ENCODE assay signal across 8 cellular contexts in the genomic region with DNA sequence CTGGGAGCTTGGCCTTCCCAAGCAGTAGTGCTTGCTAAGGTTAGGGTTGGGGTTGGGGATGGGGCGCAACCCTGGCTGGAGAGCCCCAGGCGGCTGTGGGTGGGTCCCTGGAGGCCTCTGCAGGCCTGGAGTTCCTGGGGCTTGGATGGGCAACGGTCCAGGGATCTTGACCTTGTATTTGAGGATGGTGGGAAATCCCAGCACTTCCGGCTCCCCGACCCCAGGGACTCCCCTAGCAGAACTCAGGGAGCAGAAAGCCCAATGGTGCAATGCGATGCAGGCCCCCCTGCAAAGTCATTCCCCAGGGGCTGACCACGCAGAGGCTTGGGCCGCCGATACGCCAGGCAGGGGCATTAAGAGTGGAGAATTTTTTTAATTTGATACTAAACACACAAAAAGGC. TPM values are rescaled to one million over a fixed set of nuclear protein-coding genes. Genes with fewer than 3 reads are reported as not detected.
DNase-seq lines count a peak whose midpoint lies in the region; ATAC-seq, FAIRE-seq and TF ChIP-seq lines count a peak whose summit lies in the region.

No MANE protein-coding gene starts in this region.

- TF ChIP-seq EP300 in stomach (IDR thresholded peaks at IDR 0.05): no peak

- peak overlapping the region; percentile 43 for H3K4me3 ChIP-seq in IMR-90 (ENCODE audit: insufficient read depth, low read depth, low read length)
- peak overlapping the region; percentile 76 for H3K4me3 ChIP-seq in iPS-18c (ENCODE audit: insufficient read depth, low read depth, low read length)
- peak overlapping the region; percentile 58 to 82 (median 68) for H3K4me3 ChIP-seq in stomach
- peak overlapping the region in 1 of 2 donors; percentile 71 for H3K4me3 ChIP-seq in small intestine (ENCODE audit: low read depth in 1 of 2, low read length in 2 of 2)

- H3K23ac ChIP-seq in IMR-90 (ENCODE audit: low read depth, low read length): peak overlapping the region; percentile 80

- no peaks in the 10 kb centered on the region for H4K20me1 ChIP-seq in IMR-90 (ENCODE audit: insufficient read depth, low read length)

- POLR2A ChIA-PET in IMR-90 (lab: Charles Lee; ENCODE audit: unreplicated experiment): interaction anchor here (2.6 kb wide), 1 partner anchor 61 kb away, joined by 12 read pairs; the partner anchor contains the start of gene COL6A3

- H3K27ac ChIP-seq in IMR-90 (ENCODE audit: insufficient read depth, low read length) (peak overlapping the region; percentile 95), stomach (peak overlapping the region; percentile 89 to 97 (median 92)), small intestine (ENCODE audit: low read depth in 1 of 2, low read length in 1 of 2) (peak overlapping the region in 1 of 2 donors; percentile 91)

- H4K8ac ChIP-seq in IMR-90 (ENCODE audit: low read depth in 2 of 2, low read length in 2 of 2): peak overlapping the region; percentile 84 to 93

- H3K36me3 ChIP-seq in IMR-90 (ENCODE audit: control insufficient read depth, insufficient read depth, low read length): no peaks in the 10 kb centered on the region
- no peaks in the 10 kb centered on the region for H3K36me3 ChIP-seq in stomach
- no peaks in the 10 kb centered on the region for H3K36me3 ChIP-seq in small intestine (ENCODE audit: control insufficient read depth in 2 of 2, insufficient read depth in 2 of 2, low read length in 2 of 2)

- H3K4me2 ChIP-seq in IMR-90 (ENCODE audit: low read depth, low read length): peak overlapping the region; percentile 68

- intact Hi-C loops in IMR-90 (cut with micrococcal nuclease) (loop anchor here (10.0 kb wide), 1 partner anchor 350 kb away; no protein-coding TSS in a partner anchor), stomach (cut with DNase I; ENCODE audit: low total_unique reads) (loop anchor here (5.0 kb wide), 1 partner anchor 98 kb away; no protein-coding TSS in a partner anchor)

- peak overlapping the region; percentile 85 for H2BK5ac ChIP-seq in IMR-90 (ENCODE audit: low read depth, low read length, poor library complexity, severe bottlenecking)

- no CpG with 5 or more reads among the region's 10 CpGs for WGBS in IMR-90 (ENCODE audit: extremely low coverage in 2 of 2, insufficient read length in 1 of 2), 2 experiments
- 54 to 77% (median 72%) methylated on average over 9 to 10 of the region's 10 CpGs for WGBS in stomach, 5 donors
- WGBS in small intestine, 3 donors: 50 to 79% (median 77%) methylated on average over 10 of the region's 10 CpGs

- H3K27me3 ChIP-seq in IMR-90 (ENCODE audit: control insufficient read depth, insufficient read depth, low read length): no peaks in the 10 kb centered on the region
- no peaks in the 10 kb centered on the region for H3K27me3 ChIP-seq in stomach
- H3K27me3 ChIP-seq in small intestine (ENCODE audit: control insufficient read depth in 2 of 2, insufficient read depth in 2 of 2, low read length in 2 of 2): no peaks in the 10 kb centered on the region

- H3K56ac ChIP-seq in IMR-90 (ENCODE audit: extremely low read depth, insufficient read depth, low read length): peak overlapping the region; percentile 65; the same call in 1 of the 2 replicates

- peak overlapping the region; percentile 73 for H2BK20ac ChIP-seq in IMR-90 (ENCODE audit: low read depth, low read length)

- ATAC-seq in IMR-90 (ENCODE audit: low read depth): no peak
- no peak for ATAC-seq in GM19395 (IDR thresholded peaks at IDR 0.05; ENCODE audit: unreplicated experiment)

- H2AFZ ChIP-seq in IMR-90 (replicated peaks; ENCODE audit: low read length, poor library complexity): peak overlapping the region; percentile 91

- peak overlapping the region; percentile 92 for H4K91ac ChIP-seq in IMR-90 (ENCODE audit: insufficient read depth, low read depth, low read length)

- peaks cover 15% of the 10 kb centered on the region for H3K9me1 ChIP-seq in IMR-90 (ENCODE audit: insufficient read depth, low read length)

- TF ChIP-seq CTCF in IMR-90 (conservative IDR thresholded peaks at IDR 0.05; ENCODE audit: low read depth, low read length): no peak
- no peak for TF ChIP-seq CTCF in stomach (IDR thresholded peaks at IDR 0.05)

- H2AK9ac ChIP-seq in IMR-90 (replicated peaks; ENCODE audit: low read depth, low read length, poor library complexity): peak overlapping the region; percentile 98

- in situ Hi-C loops in IMR-90 (cut with MboI; ENCODE audit: low sequenced_read_pairs): loop anchor here (5.0 to 10.0 kb wide), 2 partner anchors 52 to 320 kb away; no protein-coding TSS in a partner anchor

- H3K18ac ChIP-seq in IMR-90 (ENCODE audit: low read depth, low read length): peak overlapping the region; percentile 78; the same call in 1 of the 2 replicates

- H3K4me1 ChIP-seq in IMR-90 (ENCODE audit: control insufficient read depth, insufficient read depth, low read length) (peaks cover 20% of the 10 kb centered on the region), stomach (peaks cover 15 to 45% (median 36%) of the 10 kb centered on the region in 4 donors), small intestine (ENCODE audit: control insufficient read depth in 2 of 2, insufficient read depth in 1 of 2, low read depth in 1 of 2, low read length in 1 of 2) (peaks cover 0 to 6% of the 10 kb centered on the region in 2 donors)

- no peaks in the 10 kb centered on the region for H3K9me3 ChIP-seq in IMR-90 (ENCODE audit: control insufficient read depth, insufficient read depth, low read length)
- H3K9me3 ChIP-seq in iPS-18c (ENCODE audit: control insufficient read depth, insufficient read depth, low read length): no peaks in the 10 kb centered on the region
- H3K9me3 ChIP-seq in stomach: no peaks in the 10 kb centered on the region
- H3K9me3 ChIP-seq in small intestine (ENCODE audit: control insufficient read depth, low read depth): no peaks in the 10 kb centered on the region

- dilution Hi-C loops in IMR-90 (cut with HindIII; ENCODE audit: low sequenced_read_pairs, unreplicated experiment): no loop called here

- H2AK5ac ChIP-seq in IMR-90 (ENCODE audit: low read depth, low read length): peak overlapping the region; percentile 85

- TF ChIP-seq RAD21 in IMR-90 (IDR thresholded peaks at IDR 0.05; ENCODE audit: low read length): no peak

- peak overlapping the region; percentile 89 for H2BK120ac ChIP-seq in IMR-90 (ENCODE audit: low read depth, low read length)

- FAIRE-seq in small intestine (lab: Jason Lieb, UNC): no peak

- CTCF ChIA-PET in IMR-90 (lab: Yijun Ruan, JAX): interaction anchor here (2.7 kb wide), 1 partner anchor 53 kb away, joined by 12 read pairs; no protein-coding TSS in a partner anchor

- no TSS peak for BruUV-seq in IMR-90 (replicated peaks; lab: Mats Ljungman, UMichigan)

- peak overlapping the region; percentile 85; the same call in 1 of the 3 replicates for H2BK15ac ChIP-seq in IMR-90 (ENCODE audit: low read depth, low read length)

- DNase-seq in IMR-90 (no peak), amniotic epithelial cell (ENCODE audit: low read depth) (peak; percentile 44), stomach (no peak), NCI-H1092 treated with DMSO at 0.1 percent for 48 hours (lab: John Stamatoyannopoulos, UW) (no peak), small intestine (no peak)
- no peak for DNase-seq in stimulated activated naive CD4-positive, alpha-beta T cell (lab: John Stamatoyannopoulos, UW)

- peak overlapping the region; percentile 95 for H3K14ac ChIP-seq in IMR-90 (replicated peaks; ENCODE audit: low read depth, low read length)

- peak overlapping the region; percentile 85 for H3K9ac ChIP-seq in IMR-90 (ENCODE audit: low read depth, low read length)

- H3K4ac ChIP-seq in IMR-90 (ENCODE audit: low read depth, low read length): peak overlapping the region; percentile 96

- TF ChIP-seq POLR2A in IMR-90 (IDR thresholded peaks at IDR 0.05; ENCODE audit: low read depth, low read length) (no peak), stomach (IDR thresholded peaks at IDR 0.05) (no peak)

- peak overlapping the region; percentile 60 for H4K5ac ChIP-seq in IMR-90 (ENCODE audit: low read depth, low read length)

- peaks cover 0 to 25% of the 10 kb centered on the region in 2 experiments; a peak in 2 of 4 replicates for H3K79me1 ChIP-seq in IMR-90 (ENCODE audit: low read depth in 1 of 2, low read length in 2 of 2)

TF ChIP-seq in IMR-90, 13 proteins besides CTCF, POLR2A, EP300 and RAD21 (continues in another document):
- TF ChIP-seq CHD1 (IDR thresholded peaks at IDR 0.05; ENCODE audit: low read depth, low read length) (no peak), FOS (IDR thresholded peaks at IDR 0.05; ENCODE audit: low read depth, low read length) (no peak), NFE2L2 (IDR thresholded peaks at IDR 0.05; ENCODE audit: low read depth, low read length) (no peak), MXI1 (IDR thresholded peaks at IDR 0.05; ENCODE audit: borderline replicate concordance, low read depth, low read length) (no peak), SMC3 (IDR thresholded peaks at IDR 0.05; ENCODE audit: low read depth, low read length) (no peak), CEBPB (IDR thresholded peaks at IDR 0.05; ENCODE audit: low read depth, low read length) (no peak), MAZ (IDR thresholded peaks at IDR 0.05; ENCODE audit: borderline replicate concordance, low read depth, low read length) (no peak), RFX5 (IDR thresholded peaks at IDR 0.05; ENCODE audit: low read depth, low read length) (no peak), RCOR1 (IDR thresholded peaks at IDR 0.05; ENCODE audit: insufficient replicate concordance, low read length) (no peak)
- TF ChIP-seq, protein P1, sequence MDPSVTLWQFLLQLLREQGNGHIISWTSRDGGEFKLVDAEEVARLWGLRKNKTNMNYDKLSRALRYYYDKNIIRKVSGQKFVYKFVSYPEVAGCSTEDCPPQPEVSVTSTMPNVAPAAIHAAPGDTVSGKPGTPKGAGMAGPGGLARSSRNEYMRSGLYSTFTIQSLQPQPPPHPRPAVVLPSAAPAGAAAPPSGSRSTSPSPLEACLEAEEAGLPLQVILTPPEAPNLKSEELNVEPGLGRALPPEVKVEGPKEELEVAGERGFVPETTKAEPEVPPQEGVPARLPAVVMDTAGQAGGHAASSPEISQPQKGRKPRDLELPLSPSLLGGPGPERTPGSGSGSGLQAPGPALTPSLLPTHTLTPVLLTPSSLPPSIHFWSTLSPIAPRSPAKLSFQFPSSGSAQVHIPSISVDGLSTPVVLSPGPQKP (IDR thresholded peaks at IDR 0.05; ENCODE audit: borderline replicate concordance, low read depth, low read length): no peak

RNA-seq across cellular contexts. Expression of gene MLPH, which starts 12.5 kb away (rescaled TPM):
- total RNA-seq in IMR-90 (2012; rRNA removed) (13.8 and 13.9 TPM in 2 replicates), stomach (100 to 1,000 TPM; 182 to 657 (median 436) TPM)
- polyA plus RNA-seq in IMR-90 (2012; rRNA removed) (21.6 and 23.7 TPM in 2 replicates), stomach (100 to 1,000 TPM in 1 of 3 donors, 10 to 100 TPM in 2; 61.3 to 308 (median 72.6) TPM), small intestine (10 to 100 TPM; 13.2 to 18.9 (median 18.8) TPM)
- 12.9 and 20.1 TPM in 2 replicates for polyA plus RNA-seq in IMR-90 (2012; cell fraction: cytosol; rRNA removed)
- polyA plus RNA-seq in IMR-90 (2012; cell fraction: nucleus; rRNA removed; ENCODE audit: low replicate concordance): 50.9 and 66.0 TPM in 2 replicates
